In the genomic region with DNA sequence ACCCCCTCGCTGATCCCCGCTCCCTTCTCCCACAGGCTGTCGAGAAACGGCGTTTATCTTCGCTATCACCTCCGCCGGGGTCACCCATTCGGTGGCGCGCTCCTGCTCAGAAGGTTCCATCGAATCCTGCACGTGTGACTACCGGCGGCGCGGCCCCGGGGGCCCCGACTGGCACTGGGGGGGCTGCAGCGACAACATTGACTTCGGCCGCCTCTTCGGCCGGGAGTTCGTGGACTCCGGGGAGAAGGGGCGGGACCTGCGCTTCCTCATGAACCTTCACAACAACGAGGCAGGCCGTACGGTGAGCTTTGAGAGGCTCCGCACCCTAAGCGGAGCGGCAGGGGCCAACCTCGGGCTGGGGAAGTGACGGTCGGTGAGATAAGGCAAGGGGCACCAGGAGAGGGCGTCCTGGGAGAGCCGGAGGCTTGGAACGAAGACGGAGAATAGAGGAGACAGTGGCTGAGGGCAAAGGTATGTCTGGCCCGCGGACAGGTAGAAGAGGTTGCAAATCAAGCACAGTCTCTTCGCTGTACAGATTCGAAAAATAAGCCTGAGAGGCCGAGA, we compare ENCODE assay signal across 8 cellular contexts. TPM values are rescaled to one million over a fixed set of nuclear protein-coding genes. Genes with fewer than 3 reads are reported as not detected.
DNase-seq lines count a peak whose midpoint lies in the region; ATAC-seq, FAIRE-seq and TF ChIP-seq lines count a peak whose summit lies in the region.

No MANE protein-coding gene starts in this region.

- no peak for TF ChIP-seq EP300 in neural cell (conservative IDR thresholded peaks at IDR 0.05; ENCODE audit: poor library complexity, severe bottlenecking)

- peak overlapping the region; percentile 70 for H3K4me3 Mint-ChIP-seq in dendritic cell treated with granulocyte-macrophage colony-stimulating factor and Interleukin-4, amounts not matched to agents 40 ng/mL and 50 ng/mL, for 4 days

- no peaks in the 10 kb centered on the region for H3K9me3 ChIP-seq in neural cell (ENCODE audit: low read length)

- no peaks in the 10 kb centered on the region for H3K79me2 ChIP-seq in neural cell (replicated peaks; ENCODE audit: insufficient read depth, low read length)

- no peak overlapping the region for H2AFZ ChIP-seq in neural cell (ENCODE audit: low read depth, low read length)

- H3F3A ChIP-seq in neural cell (ENCODE audit: insufficient read depth, low read length, poor library complexity, severe bottlenecking), result no peaks in the 10 kb centered on the region

- DNase-seq in D721Med (ENCODE audit: insufficient read length, low spot score) (no peak), NCI-H748 (lab: John Stamatoyannopoulos, UW; ENCODE audit: unreplicated experiment) (peak; percentile 70), occipital lobe (lab: John Stamatoyannopoulos, UW) (no peak), H4 (ENCODE audit: low spot score) (no peak), GM19238 (ENCODE audit: insufficient read length, low spot score) (no peak)

- H3K36me3 Mint-ChIP-seq in dendritic cell treated with granulocyte-macrophage colony-stimulating factor and Interleukin-4, amounts not matched to agents 40 ng/mL and 50 ng/mL, for 4 days (ENCODE audit: low read depth), result no peaks in the 10 kb centered on the region

- peak; percentile 41 for TF ChIP-seq CTCF in D721Med (IDR thresholded peaks at IDR 0.05; ENCODE audit: insufficient read depth, missing control alignments)
- no peak for TF ChIP-seq CTCF in neural cell (IDR thresholded peaks at IDR 0.05; ENCODE audit: poor library complexity, severe bottlenecking)

- no peak overlapping the region for H3K4me2 ChIP-seq in neural cell (ENCODE audit: low read length)

- H4K20me1 ChIP-seq in neural cell (ENCODE audit: insufficient read depth), result no peaks in the 10 kb centered on the region

- no peak for FAIRE-seq in D721Med (lab: Jason Lieb, UNC)

- peak overlapping the region; percentile 31 for H3K27ac Mint-ChIP-seq in dendritic cell treated with granulocyte-macrophage colony-stimulating factor and Interleukin-4, amounts not matched to agents 40 ng/mL and 50 ng/mL, for 4 days

- peak overlapping the region; percentile 68 for H3K4me3 ChIP-seq in neural cell (ENCODE audit: low read length)

- intact Hi-C loops in dendritic cell treated with granulocyte-macrophage colony-stimulating factor and Interleukin-4, amounts not matched to agents 40 ng/mL and 50 ng/mL, for 4 days (cut with micrococcal nuclease), result loop anchor here (5.0 kb wide), 1 partner anchor 43 kb away; no protein-coding TSS in a partner anchor

- peaks cover 99% of the 10 kb centered on the region for H3K27me3 ChIP-seq in neural cell (ENCODE audit: insufficient read depth, low read depth, low read length)

- no peak for TF ChIP-seq RAD21 in neural cell (conservative IDR thresholded peaks at IDR 0.05)

- no peaks in the 10 kb centered on the region for H3K9me2 ChIP-seq in neural cell (ENCODE audit: insufficient read depth, low read length)

- H3K4me1 Mint-ChIP-seq in dendritic cell treated with granulocyte-macrophage colony-stimulating factor and Interleukin-4, amounts not matched to agents 40 ng/mL and 50 ng/mL, for 4 days (ENCODE audit: low read depth), result peaks cover 53% of the 10 kb centered on the region

- no peaks in the 10 kb centered on the region for H3K9me3 Mint-ChIP-seq in dendritic cell treated with granulocyte-macrophage colony-stimulating factor and Interleukin-4, amounts not matched to agents 40 ng/mL and 50 ng/mL, for 4 days

- H3K27ac ChIP-seq in neural cell (ENCODE audit: low read length), result no peak overlapping the region

- peaks cover 95% of the 10 kb centered on the region for H3K27me3 Mint-ChIP-seq in dendritic cell treated with granulocyte-macrophage colony-stimulating factor and Interleukin-4, amounts not matched to agents 40 ng/mL and 50 ng/mL, for 4 days

- no peak overlapping the region for H3K9ac ChIP-seq in neural cell (ENCODE audit: low read length)

- H3K36me3 ChIP-seq in neural cell (ENCODE audit: insufficient read depth, low read length), result no peaks in the 10 kb centered on the region

- no peak for ATAC-seq in GM19452 (IDR thresholded peaks at IDR 0.05; ENCODE audit: unreplicated experiment)

TF ChIP-seq in neural cell, 6 proteins besides CTCF, POLR2A, EP300 and RAD21:
- peak; percentile 52 for TF ChIP-seq EZH2 (IDR thresholded peaks at IDR 0.05; ENCODE audit: borderline replicate concordance, insufficient read depth, low read length, poor library complexity, severe bottlenecking)
- TF ChIP-seq SMC3 (conservative IDR thresholded peaks at IDR 0.05; ENCODE audit: poor library complexity), result no peak
TF ChIP-seq in neural cell: peak in this region for 1.

RNA-seq across cellular contexts. Expression of gene WNT1, which starts 2.3 kb away (rescaled TPM):
- not detected in 2 replicates for polyA plus RNA-seq in neural cell
- not detected in 2 replicates for polyA minus RNA-seq in neural cell
- not detected for total RNA-seq in occipital lobe
- not detected in 2 replicates for total RNA-seq in H4 (2014; rRNA removed; shearing (Covaris generic))

RNA-seq across cellular contexts. Expression of gene WNT10B, which starts 8.9 kb away (rescaled TPM):
- 0.92 and 1.2 TPM in 2 replicates for polyA plus RNA-seq in neural cell
- polyA minus RNA-seq in neural cell, result 0.73 TPM in 1 of 2 replicates, not detected in the other
- total RNA-seq in occipital lobe, result 6.2 TPM
- total RNA-seq in H4 (2014; rRNA removed; shearing (Covaris generic)), result 0.08 TPM in 1 of 2 replicates, not detected in the other

RNA-seq across cellular contexts. Expression of gene DDN, which starts 18.7 kb away (rescaled TPM):
- polyA plus RNA-seq in neural cell, result 0.20 and 0.51 TPM in 2 replicates
- polyA minus RNA-seq in neural cell, result 0.24 and 0.93 TPM in 2 replicates
- total RNA-seq in occipital lobe, result 9.2 TPM
- total RNA-seq in H4 (2014; rRNA removed; shearing (Covaris generic)), result 0.06 and 0.14 TPM in 2 replicates

RNA-seq across cellular contexts. Expression of gene ARF3, which starts 23.2 kb away (rescaled TPM):
- polyA plus RNA-seq in neural cell, result 114 TPM in 2 replicates
- polyA minus RNA-seq in neural cell, result 94.0 and 108 TPM in 2 replicates
- total RNA-seq in occipital lobe, result 67.5 TPM
- total RNA-seq in H4 (2014; rRNA removed; shearing (Covaris generic)), result 111 and 127 TPM in 2 replicates

RNA-seq across cellular contexts. Expression of gene PRKAG1, which starts 38.1 kb away (rescaled TPM):
- 69.0 and 71.0 TPM in 2 replicates for polyA plus RNA-seq in neural cell
- polyA minus RNA-seq in neural cell, result 37.3 and 39.2 TPM in 2 replicates
- 27.9 TPM for total RNA-seq in occipital lobe
- 94.4 and 105 TPM in 2 replicates for total RNA-seq in H4 (2014; rRNA removed; shearing (Covaris generic))
